Comparison of ENCODE assay signal across 14 cellular contexts in genomic region chr5:136070486-136071285, GRCh38. TPM values are rescaled to one million over a fixed set of nuclear protein-coding genes. Genes with fewer than 3 reads are reported as not detected.
DNase-seq lines count a peak whose midpoint lies in the region; ATAC-seq and TF ChIP-seq lines count a peak whose summit lies in the region.
"Had no signal": no experiment of that assay in that cellular context is flagged by ENCODE, and none has a peak within 500 bp of the region (broad histone marks: within the 10 kb centered on the region; RNA-seq: fewer than 3 reads in every experiment).

No MANE protein-coding gene starts in this region.

- H3K4me1 ChIP-seq in foreskin keratinocyte: no peaks in the 10 kb centered on the region
- no peaks in the 10 kb centered on the region for H3K4me1 ChIP-seq in mucosa of descending colon (ENCODE audit: low read depth)
- H3K4me1 ChIP-seq in tibial artery: peaks cover 0 to 13% (median 2%) of the 10 kb centered on the region in 4 donors
- H3K4me1 ChIP-seq: HAP-1 had no signal

- TF ChIP-seq CTCF in foreskin keratinocyte (conservative IDR thresholded peaks at IDR 0.05) (no peak), mucosa of descending colon (IDR thresholded peaks at IDR 0.05) (no peak), tibial artery (IDR thresholded peaks at IDR 0.05) (no peak)

- DNase-seq in AG08395 (ENCODE audit: low spot score): peak; percentile 29
- DNase-seq in NCI-H524 (lab: John Stamatoyannopoulos, UW): peak; percentile 29 to 84
- peak in 1 of 2 donors; percentile 58 for DNase-seq in foreskin keratinocyte
- DNase-seq in mucosa of descending colon: no peak
- no peak for DNase-seq in D341Med (ENCODE audit: low spot score)
- DNase-seq in CD1c-positive myeloid dendritic cell (ENCODE audit: extremely low spot score): no peak
- no peak for DNase-seq in tibial artery
- no peak for DNase-seq in LoVo (ENCODE audit: low spot score)
- DNase-seq: erythroblast; sigmoid colon; stimulated activated naive CD8-positive, alpha-beta T cell treated with anti-CD3 and anti-CD28 coated beads, Interleukin-15, Interleukin-2, amounts not matched to agents 100 U/mL and 50 U/mL, for 24 hours; upper lobe of left lung had no signal

- peak overlapping the region; percentile 62 for H3K27ac ChIP-seq in foreskin keratinocyte
- no peak overlapping the region for H3K27ac ChIP-seq in tibial artery
- H3K27ac ChIP-seq: upper lobe of left lung had no signal

- H3K36me3 ChIP-seq in mucosa of descending colon (ENCODE audit: low read depth): no peaks in the 10 kb centered on the region
- no peaks in the 10 kb centered on the region for H3K36me3 ChIP-seq in tibial artery
- H3K36me3 ChIP-seq: HAP-1, sigmoid colon, upper lobe of left lung had no signal

- intact Hi-C loops in mucosa of descending colon (cut with DNase I, micrococcal nuclease): no loop called here
- intact Hi-C loops in tibial artery (cut with DNase I; ENCODE audit: low total_unique reads): no loop called here

- peaks cover 2% of the 10 kb centered on the region for H3K27me3 ChIP-seq in foreskin keratinocyte
- no peaks in the 10 kb centered on the region for H3K27me3 ChIP-seq in tibial artery
- H3K27me3 ChIP-seq: sigmoid colon, upper lobe of left lung had no signal

- peak; percentile 92 for ATAC-seq in foreskin keratinocyte
- peak; percentile 65 for ATAC-seq in mucosa of descending colon
- ATAC-seq: A549; stimulated activated naive CD8-positive, alpha-beta T cell treated with anti-CD3 and anti-CD28 coated beads, Interleukin-15, Interleukin-2, amounts not matched to agents 100 U/mL and 50 U/mL, for 24 hours had no signal

- H3K9me3 ChIP-seq in mucosa of descending colon: no peaks in the 10 kb centered on the region
- no peaks in the 10 kb centered on the region for H3K9me3 ChIP-seq in tibial artery
- H3K9me3 ChIP-seq: HAP-1, sigmoid colon, upper lobe of left lung had no signal

- H3K4me3 ChIP-seq in mucosa of descending colon (no peak overlapping the region), tibial artery (no peak overlapping the region)
- H3K4me3 ChIP-seq: A549, HAP-1, sigmoid colon, upper lobe of left lung had no signal

RNA-seq across cellular contexts. Expression of gene TGFBI, which starts 41.9 kb away (rescaled TPM):
- total RNA-seq in foreskin keratinocyte: 86.9 and 143 TPM in 2 replicates
- polyA plus RNA-seq in foreskin keratinocyte: 77.4 and 131 TPM in 2 replicates
- total RNA-seq in mucosa of descending colon: 10 to 100 TPM; 26.8 to 77.1 (median 47.0) TPM

Comparison
In these comparisons a context has a peak if more than half of its experiments do, and no peak if none do; other contexts are left out.
1. DNase-seq: peak in AG08395 (single experiment) and NCI-H524 (2 of 2); none in mucosa of descending colon (0 of 3), D341Med (single experiment), CD1c-positive myeloid dendritic cell (single experiment), tibial artery (0 of 2) and LoVo (single experiment).